ENCODE assay signal across 25 cellular contexts in the genomic region with DNA sequence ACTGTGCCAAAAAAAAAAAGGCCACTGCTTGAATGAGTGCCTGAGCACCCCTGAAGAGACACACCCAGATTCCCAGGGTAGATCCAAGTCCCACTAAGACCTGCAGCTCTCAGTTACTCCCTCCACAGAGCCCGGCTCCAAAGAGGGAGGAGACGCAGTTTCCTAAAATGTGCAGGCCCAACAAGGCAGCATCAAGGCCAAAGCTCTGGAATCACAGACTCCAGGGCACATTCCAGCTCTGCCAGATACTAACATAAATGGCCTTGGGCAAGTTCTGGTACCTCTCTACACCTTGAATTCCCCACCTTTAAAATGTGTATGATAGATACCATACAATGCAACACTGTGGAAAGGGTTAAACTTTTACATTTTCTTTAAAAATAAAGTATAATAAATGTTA.
"Had no signal": no experiment of that assay in that cellular context is flagged by ENCODE, and none has a peak within 500 bp of the region (broad histone marks: within the 10 kb centered on the region; RNA-seq: fewer than 3 reads in every experiment).

No MANE protein-coding gene starts in this region.

- H3K4me3 ChIP-seq: left ventricle myocardium inferior, lung, pancreas, prostate gland, sigmoid colon, transverse colon, upper lobe of right lung had no signal

- H3K9me3 Mint-ChIP-seq: immature natural killer cell; naive thymus-derived CD8-positive, alpha-beta T cell; nephron; neural crest cell; stimulated activated memory B cell treated with anti-CD40 and anti-IgM and Interleukin-4, amounts not matched to agents 10 μg/mL and 1 μg/mL and 100 μg/mL, for 72 hours; stimulated activated naive CD8-positive, alpha-beta T cell treated with anti-CD3 and anti-CD28 coated beads, Interleukin-15, amount 100 ng/mL, for 72 hours had no signal

- H3K27ac ChIP-seq: left ventricle myocardium inferior, pancreas, prostate gland, sigmoid colon, transverse colon, upper lobe of right lung had no signal

- H3K36me3 ChIP-seq: left ventricle myocardium inferior, pancreas, prostate gland, sigmoid colon, transverse colon, upper lobe of right lung had no signal

- H3K27me3 Mint-ChIP-seq: naive thymus-derived CD8-positive, alpha-beta T cell had no signal

- H3K36me3 Mint-ChIP-seq: immature natural killer cell; naive thymus-derived CD8-positive, alpha-beta T cell; stimulated activated memory B cell treated with anti-CD40 and anti-IgM and Interleukin-4, amounts not matched to agents 10 μg/mL and 1 μg/mL and 100 μg/mL, for 72 hours had no signal

- H3K4me3 Mint-ChIP-seq: immature natural killer cell; nephron; neural crest cell; stimulated activated memory B cell treated with anti-CD40 and anti-IgM and Interleukin-4, amounts not matched to agents 10 μg/mL and 1 μg/mL and 100 μg/mL, for 72 hours; stimulated activated naive CD8-positive, alpha-beta T cell treated with anti-CD3 and anti-CD28 coated beads, Interleukin-15, amount 100 ng/mL, for 72 hours had no signal

- H3K4me1 ChIP-seq: pancreas, prostate gland, upper lobe of right lung had no signal

- H3K27me3 ChIP-seq: pancreas, sigmoid colon, transverse colon, upper lobe of right lung had no signal

- H3K27ac Mint-ChIP-seq: immature natural killer cell; nephron; stimulated activated memory B cell treated with anti-CD40 and anti-IgM and Interleukin-4, amounts not matched to agents 10 μg/mL and 1 μg/mL and 100 μg/mL, for 72 hours; stimulated activated naive CD8-positive, alpha-beta T cell treated with anti-CD3 and anti-CD28 coated beads, Interleukin-15, amount 100 ng/mL, for 72 hours had no signal

- ATAC-seq: naive thymus-derived CD8-positive, alpha-beta T cell; pancreas; right cardiac atrium; stimulated activated memory B cell treated with anti-CD40 and anti-IgM and Interleukin-4, amounts not matched to agents 10 μg/mL and 1 μg/mL and 100 μg/mL, for 72 hours; stimulated activated naive CD8-positive, alpha-beta T cell treated with anti-CD3 and anti-CD28 coated beads, Interleukin-15, amount 100 ng/mL, for 72 hours; upper lobe of right lung had no signal

- DNase-seq: hypothalamus; immature natural killer cell; left ventricle myocardium inferior; naive thymus-derived CD8-positive, alpha-beta T cell; nucleus accumbens; pancreas; posterior cingulate gyrus; retina; right cardiac atrium; sigmoid colon; small intestine; stimulated activated CD4-positive, alpha-beta T cell treated with anti-CD3 and anti-CD28 coated beads, Interleukin-1b, Interleukin-23, amount 100 ng/mL, for 48 hours; stimulated activated CD4-positive, alpha-beta T cell treated with anti-CD3 and anti-CD28 coated beads, Interleukin-2, amount 100 ng/mL, for 48 hours; stimulated activated CD4-positive, alpha-beta T cell treated with anti-CD3 and anti-CD28 coated beads, Interleukin-4, amount 100 ng/mL, for 4 hours; stimulated activated CD8-positive, alpha-beta memory T cell treated with anti-CD3 and anti-CD28 coated beads, Interleukin-4, amount 100 ng/mL, for 48 hours; stimulated activated naive CD4-positive, alpha-beta T cell treated with Interleukin-2 at 50 U/mL for 16 hours; stimulated activated naive CD8-positive, alpha-beta T cell treated with anti-CD3 and anti-CD28 coated beads, Interleukin-15, amount 100 ng/mL, for 72 hours; substantia nigra; transverse colon had no signal

- H3K9me3 ChIP-seq: left ventricle myocardium inferior, pancreas, prostate gland, sigmoid colon, transverse colon, upper lobe of right lung had no signal
